ENCODE assay signal across 27 cellular contexts in genomic region chrX:153897899-153898298, GRCh38. TPM values are rescaled to one million over a fixed set of nuclear protein-coding genes. Genes with fewer than 3 reads are reported as not detected.
"Had no signal": no experiment of that assay in that cellular context is flagged by ENCODE, and none has a peak within 500 bp of the region (broad histone marks: within the 10 kb centered on the region; RNA-seq: fewer than 3 reads in every experiment).

No MANE protein-coding gene starts in this region.

- H3K27ac ChIP-seq: adrenal gland, breast epithelium, colonic mucosa, dorsolateral prefrontal cortex, esophagus muscularis mucosa, gastrocnemius medialis, prostate gland, transverse colon, vagina had no signal

- H3K4me1 ChIP-seq: adrenal gland, breast epithelium, colonic mucosa, prostate gland had no signal

- H3K27me3 Mint-ChIP-seq: activated T-helper 17 cell treated with anti-CD3 and anti-CD28 coated beads, Interleukin-2, amount 50 U/mL, for 72 hours; central memory CD8-positive, alpha-beta T cell had no signal

- H3K4me3 ChIP-seq: adrenal gland, breast epithelium, colonic mucosa, dorsolateral prefrontal cortex, esophagus muscularis mucosa, gastrocnemius medialis, prostate gland, transverse colon, vagina had no signal

- H3K27me3 ChIP-seq: adrenal gland, colonic mucosa, esophagus muscularis mucosa, transverse colon, vagina had no signal

- H3K36me3 ChIP-seq: adrenal gland, breast epithelium, colonic mucosa, esophagus muscularis mucosa, gastrocnemius medialis, prostate gland, transverse colon, vagina had no signal

- H3K36me3 Mint-ChIP-seq: activated naive CD4-positive, alpha-beta T cell treated with anti-CD3 and anti-CD28 coated beads, Interleukin-2, amount 50 U/mL, for 72 hours; natural killer cell; stimulated activated naive B cell treated with anti-CD40 and anti-IgM and Interleukin-4, amounts not matched to agents 10 μg/mL and 1 μg/mL and 100 μg/mL, for 72 hours had no signal

- FAIRE-seq: islet of Langerhans had no signal

- H3K27ac Mint-ChIP-seq: activated CD4-positive, alpha-beta memory T cell treated with anti-CD3 and anti-CD28 coated beads, Interleukin-2, amount 10 ng/mL, durations not matched to agents 7 days and 5 days; activated CD4-positive, alpha-beta T cell treated with anti-CD3 and anti-CD28 coated beads, Interleukin-2, amount 10 ng/mL, durations not matched to agents 24 days and 14 days; activated naive CD4-positive, alpha-beta T cell treated with anti-CD3 and anti-CD28 coated beads, Interleukin-2, amount 50 U/mL, for 72 hours; activated T-helper 17 cell treated with anti-CD3 and anti-CD28 coated beads, Interleukin-2, amount 50 U/mL, for 72 hours; effector memory CD8-positive, alpha-beta T cell; natural killer cell; stimulated activated naive B cell treated with anti-CD40 and anti-IgM and Interleukin-4, amounts not matched to agents 10 μg/mL and 1 μg/mL and 100 μg/mL, for 72 hours had no signal

- H3K9me3 Mint-ChIP-seq: activated CD4-positive, alpha-beta memory T cell treated with anti-CD3 and anti-CD28 coated beads, Interleukin-2, amount 10 ng/mL, durations not matched to agents 7 days and 5 days; activated CD4-positive, alpha-beta T cell treated with anti-CD3 and anti-CD28 coated beads, Interleukin-2, amount 10 ng/mL, durations not matched to agents 24 days and 14 days; activated naive CD4-positive, alpha-beta T cell treated with anti-CD3 and anti-CD28 coated beads, Interleukin-2, amount 50 U/mL, for 72 hours; activated T-helper 17 cell treated with anti-CD3 and anti-CD28 coated beads, Interleukin-2, amount 50 U/mL, for 72 hours; central memory CD8-positive, alpha-beta T cell; effector memory CD8-positive, alpha-beta T cell; natural killer cell; stimulated activated naive B cell treated with anti-CD40 and anti-IgM and Interleukin-4, amounts not matched to agents 10 μg/mL and 1 μg/mL and 100 μg/mL, for 72 hours had no signal

- DNase-seq: activated CD4-positive, alpha-beta memory T cell treated with anti-CD3 and anti-CD28 coated beads, Interleukin-2, amount 10 ng/mL, durations not matched to agents 7 days and 5 days; activated CD4-positive, alpha-beta T cell treated with anti-CD3 and anti-CD28 coated beads, Interleukin-2, amount 10 ng/mL, durations not matched to agents 24 days and 14 days; adrenal gland; colonic mucosa; dorsolateral prefrontal cortex; effector memory CD8-positive, alpha-beta T cell; gastrocnemius medialis; hypothalamus; midbrain; natural killer cell; stimulated activated CD4-positive, alpha-beta T cell treated with anti-CD3 and anti-CD28 coated beads, Interleukin-2, amount 100 ng/mL, for 48 hours; stimulated activated CD8-positive, alpha-beta memory T cell treated with anti-CD3 and anti-CD28 coated beads, Interleukin-4, amount 100 ng/mL, for 48 hours; stimulated activated naive B cell treated with anti-CD40 and anti-IgM and Interleukin-4, amounts not matched to agents 10 μg/mL and 1 μg/mL and 100 μg/mL, for 72 hours; T-helper 9 cell; transverse colon had no signal

- H3K9me3 ChIP-seq: adrenal gland, colonic mucosa, gastrocnemius medialis, prostate gland, transverse colon, vagina had no signal

- H3K4me3 Mint-ChIP-seq: activated CD4-positive, alpha-beta memory T cell treated with anti-CD3 and anti-CD28 coated beads, Interleukin-2, amount 10 ng/mL, durations not matched to agents 7 days and 5 days; activated CD4-positive, alpha-beta T cell treated with anti-CD3 and anti-CD28 coated beads, Interleukin-2, amount 10 ng/mL, durations not matched to agents 24 days and 14 days; activated T-helper 17 cell treated with anti-CD3 and anti-CD28 coated beads, Interleukin-2, amount 50 U/mL, for 72 hours; central memory CD8-positive, alpha-beta T cell; effector memory CD8-positive, alpha-beta T cell; natural killer cell; stimulated activated naive B cell treated with anti-CD40 and anti-IgM and Interleukin-4, amounts not matched to agents 10 μg/mL and 1 μg/mL and 100 μg/mL, for 72 hours had no signal

RNA-seq across cellular contexts. Expression of gene AVPR2, which starts 6.6 kb away (rescaled TPM):
- total RNA-seq: activated CD4-positive, alpha-beta memory T cell treated with anti-CD3 and anti-CD28 coated beads, Interleukin-2, amount 10 ng/mL, durations not matched to agents 7 days and 5 days; activated CD4-positive, alpha-beta T cell treated with anti-CD3 and anti-CD28 coated beads, Interleukin-2, amount 10 ng/mL, durations not matched to agents 24 days and 14 days; activated naive CD4-positive, alpha-beta T cell treated with anti-CD3 and anti-CD28 coated beads, Interleukin-2, amount 50 U/mL, for 72 hours; endothelial cell of umbilical vein; liver; natural killer cell; osteocyte; temporal lobe had no signal

RNA-seq across cellular contexts. Expression of gene L1CAM, which starts 11.9 kb away (rescaled TPM):
- total RNA-seq: endothelial cell of umbilical vein had no signal
